18 cellular contexts compared by ENCODE assay signal in genomic region chr2:49154140-49154539, GRCh38. TPM values are rescaled to one million over a fixed set of nuclear protein-coding genes. Genes with fewer than 3 reads are reported as not detected.
DNase-seq lines count a peak whose midpoint lies in the region; ATAC-seq, FAIRE-seq and TF ChIP-seq lines count a peak whose summit lies in the region.
"Had no signal": no experiment of that assay in that cellular context is flagged by ENCODE, and none has a peak within 500 bp of the region (broad histone marks: within the 10 kb centered on the region; RNA-seq: fewer than 3 reads in every experiment).

A gene with protein sequence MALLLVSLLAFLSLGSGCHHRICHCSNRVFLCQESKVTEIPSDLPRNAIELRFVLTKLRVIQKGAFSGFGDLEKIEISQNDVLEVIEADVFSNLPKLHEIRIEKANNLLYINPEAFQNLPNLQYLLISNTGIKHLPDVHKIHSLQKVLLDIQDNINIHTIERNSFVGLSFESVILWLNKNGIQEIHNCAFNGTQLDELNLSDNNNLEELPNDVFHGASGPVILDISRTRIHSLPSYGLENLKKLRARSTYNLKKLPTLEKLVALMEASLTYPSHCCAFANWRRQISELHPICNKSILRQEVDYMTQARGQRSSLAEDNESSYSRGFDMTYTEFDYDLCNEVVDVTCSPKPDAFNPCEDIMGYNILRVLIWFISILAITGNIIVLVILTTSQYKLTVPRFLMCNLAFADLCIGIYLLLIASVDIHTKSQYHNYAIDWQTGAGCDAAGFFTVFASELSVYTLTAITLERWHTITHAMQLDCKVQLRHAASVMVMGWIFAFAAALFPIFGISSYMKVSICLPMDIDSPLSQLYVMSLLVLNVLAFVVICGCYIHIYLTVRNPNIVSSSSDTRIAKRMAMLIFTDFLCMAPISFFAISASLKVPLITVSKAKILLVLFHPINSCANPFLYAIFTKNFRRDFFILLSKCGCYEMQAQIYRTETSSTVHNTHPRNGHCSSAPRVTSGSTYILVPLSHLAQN (minus strand): TSS chr2:49154515. CDS start chr2:49154417, 98 bp downstream.

- H3K36me3 ChIP-seq in GM23338 (ENCODE audit: insufficient read depth) = no peaks in the 10 kb centered on the region
- H3K36me3 ChIP-seq in parathyroid adenoma (ENCODE audit: control insufficient read depth, insufficient read depth, low read length) = no peaks in the 10 kb centered on the region
- H3K36me3 ChIP-seq in vagina = no peaks in the 10 kb centered on the region
- H3K36me3 ChIP-seq: SJSA1 had no signal

- peak within 1 kb of the TSS; percentile 45 for H3K27ac Mint-ChIP-seq in GM23338
- H3K27ac Mint-ChIP-seq in activated T-helper 2 cell treated with anti-CD3 and anti-CD28 coated beads, Interferon-gamma antibody, Interleukin-2, Interleukin-4, amounts not matched to agents 10 μg/mL and 5 μg/mL and 100 μg/mL, durations not matched to agents 14 hours and 24 hours and 36 hours = no peak within 1 kb of the TSS

- ATAC-seq in GM23338 = peak; percentile 48; the same call in 2 of the 3 replicates
- ATAC-seq: HCT116 had no signal

- H3K27ac ChIP-seq in GM23338 (ENCODE audit: low read depth) = no peak within 1 kb of the TSS
- peak within 1 kb of the TSS; percentile 17 for H3K27ac ChIP-seq in parathyroid adenoma
- no peak within 1 kb of the TSS for H3K27ac ChIP-seq in vagina
- H3K27ac ChIP-seq: C4-2B, RWPE1, SJSA1 had no signal

- H3K9me2 ChIP-seq in GM23338 (ENCODE audit: insufficient read depth) = no peaks in the 10 kb centered on the region

- no peaks in the 10 kb centered on the region for H3K36me3 Mint-ChIP-seq in GM23338 (ENCODE audit: low read depth)
- no peaks in the 10 kb centered on the region for H3K36me3 Mint-ChIP-seq in activated T-helper 2 cell treated with anti-CD3 and anti-CD28 coated beads, Interferon-gamma antibody, Interleukin-2, Interleukin-4, amounts not matched to agents 10 μg/mL and 5 μg/mL and 100 μg/mL, durations not matched to agents 14 hours and 24 hours and 36 hours (ENCODE audit: low read depth)

- H2AFZ ChIP-seq in GM23338 = peak within 1 kb of the TSS; percentile 63; the same call in 1 of the 2 replicates
- H2AFZ ChIP-seq in parathyroid adenoma = peak within 1 kb of the TSS; percentile 77

- H3K4me3 Mint-ChIP-seq in GM23338 = no peak within 1 kb of the TSS
- no peak within 1 kb of the TSS for H3K4me3 Mint-ChIP-seq in activated T-helper 2 cell treated with anti-CD3 and anti-CD28 coated beads, Interferon-gamma antibody, Interleukin-2, Interleukin-4, amounts not matched to agents 10 μg/mL and 5 μg/mL and 100 μg/mL, durations not matched to agents 14 hours and 24 hours and 36 hours (ENCODE audit: low read depth)

- FAIRE-seq in RCC 7860 (lab: Jason Lieb, UNC) = no peak

- H3K27me3 ChIP-seq in GM23338 (ENCODE audit: insufficient read depth) (no peaks in the 10 kb centered on the region), parathyroid adenoma (ENCODE audit: control insufficient read depth, insufficient read depth, low read length) (no peaks in the 10 kb centered on the region), vagina (no peaks in the 10 kb centered on the region)

- no peaks in the 10 kb centered on the region for H3K9me3 ChIP-seq in parathyroid adenoma (ENCODE audit: control insufficient read depth, low read length)
- peaks cover 3% of the 10 kb centered on the region for H3K9me3 ChIP-seq in vagina
- H3K9me3 ChIP-seq: SJSA1 had no signal

- DNase-seq in GM23338 (ENCODE audit: low spot score) (peak; percentile 42), RCC 7860 (ENCODE audit: low spot score) (peak; percentile 35), islet precursor cell (peak; percentile 74), vagina (ENCODE audit: extremely low spot score in 2 of 2) (no peak), NCI-H187 treated with DMSO at 0.1 percent for 48 hours (lab: John Stamatoyannopoulos, UW) (no peak)
- DNase-seq in activated CD4-positive, CD25-positive, alpha-beta regulatory T cell (lab: John Stamatoyannopoulos, UW) = no peak
- no peak for DNase-seq in activated T-helper 2 cell treated with anti-CD3 and anti-CD28 coated beads, Interferon-gamma antibody, Interleukin-2, Interleukin-4, amounts not matched to agents 10 μg/mL and 5 μg/mL and 100 μg/mL, durations not matched to agents 14 hours and 24 hours and 36 hours (ENCODE audit: low spot score)
- DNase-seq: DMS153, KBM-7, NCI-H1417 treated with DMSO at 0.1 percent for 48 hours, NCI-H2029 treated with DMSO at 0.1 percent for 48 hours, NCI-H510A, NCI-H774 had no signal

- H3K79me2 ChIP-seq in GM23338 (replicated peaks; ENCODE audit: insufficient read depth) (no peaks in the 10 kb centered on the region), parathyroid adenoma (no peaks in the 10 kb centered on the region)

- H3K4me3 ChIP-seq in GM23338 = no peak within 1 kb of the TSS
- no peak within 1 kb of the TSS for H3K4me3 ChIP-seq in parathyroid adenoma (ENCODE audit: low read depth, low read length)
- no peak within 1 kb of the TSS for H3K4me3 ChIP-seq in vagina
- H3K4me3 ChIP-seq: SJSA1 had no signal

- no peaks in the 10 kb centered on the region for H3F3A ChIP-seq in GM23338 (replicated peaks; ENCODE audit: low read depth)

- TF ChIP-seq CTCF in GM23338 (conservative IDR thresholded peaks at IDR 0.05; ENCODE audit: low read depth in 2 of 2) = no peak
- no peak for TF ChIP-seq CTCF in parathyroid adenoma (IDR thresholded peaks at IDR 0.05)
- TF ChIP-seq CTCF in vagina (IDR thresholded peaks at IDR 0.05) = no peak

- H3K27me3 Mint-ChIP-seq in GM23338 (ENCODE audit: insufficient read depth, low read depth, poor library complexity) = no peaks in the 10 kb centered on the region
- H3K27me3 Mint-ChIP-seq in activated T-helper 2 cell treated with anti-CD3 and anti-CD28 coated beads, Interferon-gamma antibody, Interleukin-2, Interleukin-4, amounts not matched to agents 10 μg/mL and 5 μg/mL and 100 μg/mL, durations not matched to agents 14 hours and 24 hours and 36 hours (ENCODE audit: low read depth) = no peaks in the 10 kb centered on the region

- peaks cover 28% of the 10 kb centered on the region for H3K4me1 ChIP-seq in GM23338 (ENCODE audit: insufficient read depth)
- peaks cover 10% of the 10 kb centered on the region for H3K4me1 ChIP-seq in parathyroid adenoma
- no peaks in the 10 kb centered on the region for H3K4me1 ChIP-seq in vagina
- H3K4me1 ChIP-seq: SJSA1 had no signal

- peaks cover 25% of the 10 kb centered on the region for H3K4me1 Mint-ChIP-seq in GM23338
- H3K4me1 Mint-ChIP-seq in activated T-helper 2 cell treated with anti-CD3 and anti-CD28 coated beads, Interferon-gamma antibody, Interleukin-2, Interleukin-4, amounts not matched to agents 10 μg/mL and 5 μg/mL and 100 μg/mL, durations not matched to agents 14 hours and 24 hours and 36 hours (ENCODE audit: low read depth) = no peaks in the 10 kb centered on the region

- peak within 1 kb of the TSS; percentile 42 for H3K4me2 ChIP-seq in GM23338
- no peak within 1 kb of the TSS for H3K4me2 ChIP-seq in parathyroid adenoma (ENCODE audit: low read length)

- no peaks in the 10 kb centered on the region for H3K9me3 Mint-ChIP-seq in GM23338
- peaks cover 4% of the 10 kb centered on the region for H3K9me3 Mint-ChIP-seq in activated T-helper 2 cell treated with anti-CD3 and anti-CD28 coated beads, Interferon-gamma antibody, Interleukin-2, Interleukin-4, amounts not matched to agents 10 μg/mL and 5 μg/mL and 100 μg/mL, durations not matched to agents 14 hours and 24 hours and 36 hours

- TF ChIP-seq POLR2A in vagina (IDR thresholded peaks at IDR 0.05) = no peak

- H3K9ac ChIP-seq in parathyroid adenoma = peak within 1 kb of the TSS; percentile 8

- H4K20me1 ChIP-seq in GM23338 (replicated peaks; ENCODE audit: insufficient read depth) = no peaks in the 10 kb centered on the region

- intact Hi-C loops in vagina (cut with DNase I) = no loop called here
- intact Hi-C loops in activated T-helper 2 cell treated with anti-CD3 and anti-CD28 coated beads, Interferon-gamma antibody, Interleukin-2, Interleukin-4, amounts not matched to agents 10 μg/mL and 5 μg/mL and 100 μg/mL, durations not matched to agents 14 hours and 24 hours and 36 hours (cut with micrococcal nuclease) = no loop called here

TF ChIP-seq in GM23338, 12 proteins besides CTCF, POLR2A, EP300 and RAD21:
- TF ChIP-seq CREB1 (CRISPR knock-in tag; IDR thresholded peaks at IDR 0.05; ENCODE audit: low read depth) = no peak
- TF ChIP-seq JUNB (IDR thresholded peaks at IDR 0.05; ENCODE audit: unreplicated experiment) = no peak
- no peak for TF ChIP-seq NANOG (IDR thresholded peaks at IDR 0.05; ENCODE audit: borderline replicate concordance)
- TF ChIP-seq EZH2 (IDR thresholded peaks at IDR 0.05; ENCODE audit: low read depth, unreplicated experiment) = no peak

RNA-seq across cellular contexts. Expression of the gene that starts here (rescaled TPM):
- not detected in 2 replicates for total RNA-seq in GM23338 (2014; rRNA removed; shearing (Covaris generic))
- not detected in 2 replicates for polyA plus RNA-seq in GM23338 (2016; fragmentation: Nextera tagmentation; extraction: Ambion mirVana)
- not detected for total RNA-seq in vagina
- not detected in 2 replicates for total RNA-seq in activated T-helper 2 cell treated with anti-CD3 and anti-CD28 coated beads, Interferon-gamma antibody, Interleukin-2, Interleukin-4, amounts not matched to agents 10 μg/mL and 5 μg/mL and 100 μg/mL, durations not matched to agents 14 hours and 24 hours and 36 hours
- total RNA-seq: SJSA1 had no signal

Comparison
In these comparisons a context has a peak if more than half of its experiments do, and no peak if none do; other contexts are left out.
1. Peak in DNase-seq, ATAC-seq and H3K4me2 ChIP-seq in GM23338; RNA of the gene not detected or under 1 TPM.
2. DNase-seq: peak in RCC 7860 (single experiment) and islet precursor cell (single experiment); none in vagina (0 of 2), activated CD4-positive, CD25-positive, alpha-beta regulatory T cell (0 of 4), activated T-helper 2 cell treated with anti-CD3 and anti-CD28 coated beads, Interferon-gamma antibody, Interleukin-2, Interleukin-4, amounts not matched to agents 10 μg/mL and 5 μg/mL and 100 μg/mL, durations not matched to agents 14 hours and 24 hours and 36 hours (single experiment) and NCI-H187 treated with DMSO at 0.1 percent for 48 hours (single experiment).